In genomic region chr10:5964736-5965135, GRCh38 we compare ENCODE assay signal across 12 cellular contexts. TPM values are rescaled to one million over a fixed set of nuclear protein-coding genes. Genes with fewer than 3 reads are reported as not detected.
DNase-seq lines count a peak whose midpoint lies in the region; ATAC-seq and TF ChIP-seq lines count a peak whose summit lies in the region.
"Had no signal": no experiment of that assay in that cellular context is flagged by ENCODE, and none has a peak within 500 bp of the region (broad histone marks: within the 10 kb centered on the region; RNA-seq: fewer than 3 reads in every experiment).

No MANE protein-coding gene starts in this region.

- H3K9me3 ChIP-seq in IMR-90 (ENCODE audit: control insufficient read depth, insufficient read depth, low read length) = no peaks in the 10 kb centered on the region
- no peaks in the 10 kb centered on the region for H3K9me3 ChIP-seq in suprapubic skin

- no peaks in the 10 kb centered on the region for H3K9me3 Mint-ChIP-seq in activated T-helper 17 cell treated with anti-CD3 and anti-CD28 coated beads, Interleukin-2, amount 50 U/mL, for 72 hours
- no peaks in the 10 kb centered on the region for H3K9me3 Mint-ChIP-seq in GM23338
- no peaks in the 10 kb centered on the region for H3K9me3 Mint-ChIP-seq in progenitor cell of endocrine pancreas (ENCODE audit: low read depth)
- H3K9me3 Mint-ChIP-seq: CD8-positive, alpha-beta T cell had no signal

- H2AK5ac ChIP-seq in IMR-90 (ENCODE audit: low read depth, low read length) = no peak overlapping the region

- POLR2A ChIA-PET in IMR-90 (lab: Charles Lee; ENCODE audit: unreplicated experiment) = no interaction called here

- no peak overlapping the region for H3K9ac ChIP-seq in IMR-90 (ENCODE audit: low read depth, low read length)
- H3K9ac ChIP-seq: KMS-11 had no signal

- H3K27me3 ChIP-seq in IMR-90 (ENCODE audit: control insufficient read depth, insufficient read depth, low read length) (no peaks in the 10 kb centered on the region), suprapubic skin (no peaks in the 10 kb centered on the region), GM23338 (ENCODE audit: insufficient read depth) (no peaks in the 10 kb centered on the region)

- H3K27me3 Mint-ChIP-seq in activated T-helper 17 cell treated with anti-CD3 and anti-CD28 coated beads, Interleukin-2, amount 50 U/mL, for 72 hours = no peaks in the 10 kb centered on the region
- H3K27me3 Mint-ChIP-seq in GM23338 (ENCODE audit: insufficient read depth, low read depth, poor library complexity) (peaks cover 10% of the 10 kb centered on the region), progenitor cell of endocrine pancreas (peaks cover 20% of the 10 kb centered on the region)

- no peak overlapping the region for H4K91ac ChIP-seq in IMR-90 (ENCODE audit: insufficient read depth, low read depth, low read length)

- H3K36me3 ChIP-seq in IMR-90 (ENCODE audit: control insufficient read depth, insufficient read depth, low read length) = peaks cover 4% of the 10 kb centered on the region; the same call in 1 of the 2 replicates
- H3K36me3 ChIP-seq in suprapubic skin = peaks cover 48% of the 10 kb centered on the region
- H3K36me3 ChIP-seq in GM23338 (ENCODE audit: insufficient read depth) = no peaks in the 10 kb centered on the region

- H2AFZ ChIP-seq in IMR-90 (replicated peaks; ENCODE audit: low read length, poor library complexity) = peak overlapping the region; percentile 33
- H2AFZ ChIP-seq in GM23338 = no peak overlapping the region

- CTCF ChIA-PET in IMR-90 (lab: Yijun Ruan, JAX) = no interaction called here

- H3K56ac ChIP-seq in IMR-90 (ENCODE audit: extremely low read depth, insufficient read depth, low read length) = no peak overlapping the region

- H2BK120ac ChIP-seq in IMR-90 (ENCODE audit: low read depth, low read length) = no peak overlapping the region

- TF ChIP-seq EP300 in suprapubic skin (IDR thresholded peaks at IDR 0.05) = no peak

- no peak overlapping the region for H3K27ac ChIP-seq in IMR-90 (ENCODE audit: insufficient read depth, low read length)
- H3K27ac ChIP-seq in suprapubic skin = no peak overlapping the region
- H3K27ac ChIP-seq in GM23338 (ENCODE audit: low read depth) = no peak overlapping the region
- H3K27ac ChIP-seq: KMS-11 had no signal

- TF ChIP-seq RAD21 in IMR-90 (IDR thresholded peaks at IDR 0.05; ENCODE audit: low read length) = no peak

- H4K20me1 ChIP-seq in IMR-90 (ENCODE audit: insufficient read depth, low read length) = no peaks in the 10 kb centered on the region
- no peaks in the 10 kb centered on the region for H4K20me1 ChIP-seq in GM23338 (replicated peaks; ENCODE audit: insufficient read depth)

- H2BK5ac ChIP-seq in IMR-90 (ENCODE audit: low read depth, low read length, poor library complexity, severe bottlenecking) = no peak overlapping the region

- no peak overlapping the region for H4K8ac ChIP-seq in IMR-90 (ENCODE audit: low read depth in 2 of 2, low read length in 2 of 2)

- no peak for TF ChIP-seq CTCF in IMR-90 (conservative IDR thresholded peaks at IDR 0.05; ENCODE audit: low read depth, low read length)
- no peak for TF ChIP-seq CTCF in suprapubic skin (IDR thresholded peaks at IDR 0.05)
- no peak for TF ChIP-seq CTCF in GM23338 (conservative IDR thresholded peaks at IDR 0.05; ENCODE audit: low read depth in 2 of 2)
- TF ChIP-seq CTCF in progenitor cell of endocrine pancreas (IDR thresholded peaks at IDR 0.05; ENCODE audit: unreplicated experiment) = no peak

- H4K5ac ChIP-seq in IMR-90 (ENCODE audit: low read depth, low read length) = no peak overlapping the region

- H3F3A ChIP-seq in GM23338 (replicated peaks; ENCODE audit: low read depth) = no peaks in the 10 kb centered on the region

- intact Hi-C loops in IMR-90 (cut with micrococcal nuclease) = no loop called here

- H3K4me2 ChIP-seq in IMR-90 (ENCODE audit: low read depth, low read length) (no peak overlapping the region), GM23338 (no peak overlapping the region)
- H3K4me2 ChIP-seq: KMS-11 had no signal

- peak overlapping the region; percentile 65 for H3K27ac Mint-ChIP-seq in activated T-helper 17 cell treated with anti-CD3 and anti-CD28 coated beads, Interleukin-2, amount 50 U/mL, for 72 hours
- no peak overlapping the region for H3K27ac Mint-ChIP-seq in GM23338
- H3K27ac Mint-ChIP-seq in progenitor cell of endocrine pancreas = no peak overlapping the region
- H3K27ac Mint-ChIP-seq: CD8-positive, alpha-beta T cell had no signal

- H3K4ac ChIP-seq in IMR-90 (ENCODE audit: low read depth, low read length) = no peak overlapping the region

- H3K4me1 ChIP-seq in IMR-90 (ENCODE audit: control insufficient read depth, insufficient read depth, low read length) (peaks cover 8% of the 10 kb centered on the region), suprapubic skin (no peaks in the 10 kb centered on the region), GM23338 (ENCODE audit: insufficient read depth) (no peaks in the 10 kb centered on the region)

- peaks cover 1% of the 10 kb centered on the region for H3K4me1 Mint-ChIP-seq in activated T-helper 17 cell treated with anti-CD3 and anti-CD28 coated beads, Interleukin-2, amount 50 U/mL, for 72 hours
- H3K4me1 Mint-ChIP-seq in GM23338 = no peaks in the 10 kb centered on the region; the same call in 2 of the 3 replicates
- peaks cover 8% of the 10 kb centered on the region for H3K4me1 Mint-ChIP-seq in progenitor cell of endocrine pancreas (ENCODE audit: low read depth)

- peaks cover 80% of the 10 kb centered on the region for H3K36me3 Mint-ChIP-seq in activated T-helper 17 cell treated with anti-CD3 and anti-CD28 coated beads, Interleukin-2, amount 50 U/mL, for 72 hours (ENCODE audit: low read depth)
- H3K36me3 Mint-ChIP-seq in GM23338 (ENCODE audit: low read depth) (no peaks in the 10 kb centered on the region), progenitor cell of endocrine pancreas (ENCODE audit: insufficient read depth) (no peaks in the 10 kb centered on the region)

- ATAC-seq in IMR-90 (ENCODE audit: low read depth) = peak; percentile 22; the same call in 1 of the 2 replicates
- no peak for ATAC-seq in activated T-helper 17 cell treated with anti-CD3 and anti-CD28 coated beads, Interleukin-2, amount 50 U/mL, for 72 hours (replicated peaks)
- ATAC-seq in GM23338 = no peak
- ATAC-seq: CD8-positive, alpha-beta T cell had no signal

- no peak for DNase-seq in IMR-90
- peak; percentile 57 for DNase-seq in mesenteric fat pad (ENCODE audit: low spot score)
- DNase-seq in suprapubic skin (ENCODE audit: low spot score in 2 of 2) = peak; percentile 48 to 67
- DNase-seq in GM23338 (ENCODE audit: low spot score) = no peak
- no peak for DNase-seq in progenitor cell of endocrine pancreas (ENCODE audit: low spot score, unreplicated experiment)
- no peak for DNase-seq in NCI-H345 (lab: John Stamatoyannopoulos, UW)
- DNase-seq: CD8-positive, alpha-beta T cell; NCI-H187 treated with DMSO at 0.1 percent for 48 hours; NCI-H446 treated with DMSO at 0.1 percent for 48 hours; NCI-H82 had no signal

- dilution Hi-C loops in IMR-90 (cut with HindIII; ENCODE audit: low sequenced_read_pairs, unreplicated experiment) = no loop called here

- WGBS in IMR-90 (ENCODE audit: extremely low coverage in 2 of 2, insufficient read length in 1 of 2), 2 experiments = 96% methylated on average over 4 of the region's 13 CpGs; no CpG with 5 or more reads in 1 of the 2 experiments
- 90% methylated on average over 11 of the region's 13 CpGs for WGBS in suprapubic skin

- no peak overlapping the region for H3K14ac ChIP-seq in IMR-90 (replicated peaks; ENCODE audit: low read depth, low read length)

- H2AK9ac ChIP-seq in IMR-90 (replicated peaks; ENCODE audit: low read depth, low read length, poor library complexity) = peak overlapping the region; percentile 10

- H3K79me1 ChIP-seq in IMR-90 (ENCODE audit: low read depth in 1 of 2, low read length in 2 of 2) = peaks cover 3 to 47% of the 10 kb centered on the region in 2 experiments; a peak in 2 of 4 replicates

- no peak overlapping the region for H3K4me3 Mint-ChIP-seq in activated T-helper 17 cell treated with anti-CD3 and anti-CD28 coated beads, Interleukin-2, amount 50 U/mL, for 72 hours
- no peak overlapping the region for H3K4me3 Mint-ChIP-seq in GM23338
- H3K4me3 Mint-ChIP-seq in progenitor cell of endocrine pancreas (ENCODE audit: low read depth) = no peak overlapping the region
- H3K4me3 Mint-ChIP-seq: CD8-positive, alpha-beta T cell had no signal

- in situ Hi-C loops in IMR-90 (cut with MboI; ENCODE audit: low sequenced_read_pairs) = no loop called here

- H3K4me3 ChIP-seq in IMR-90 (ENCODE audit: insufficient read depth, low read depth, low read length) (no peak overlapping the region), suprapubic skin (no peak overlapping the region), GM23338 (no peak overlapping the region)

- no peaks in the 10 kb centered on the region for H3K79me2 ChIP-seq in GM23338 (replicated peaks; ENCODE audit: insufficient read depth)

- BruUV-seq in IMR-90 (replicated peaks; lab: Mats Ljungman, UMichigan) = no TSS peak

- no peak overlapping the region for H2BK20ac ChIP-seq in IMR-90 (ENCODE audit: low read depth, low read length)

- H3K18ac ChIP-seq in IMR-90 (ENCODE audit: low read depth, low read length) = no peak overlapping the region

- TF ChIP-seq POLR2A in IMR-90 (IDR thresholded peaks at IDR 0.05; ENCODE audit: low read depth, low read length) (no peak), suprapubic skin (IDR thresholded peaks at IDR 0.05) (no peak)

- H3K9me1 ChIP-seq in IMR-90 (ENCODE audit: insufficient read depth, low read length) = peaks cover 27% of the 10 kb centered on the region

- no peak overlapping the region for H3K23ac ChIP-seq in IMR-90 (ENCODE audit: low read depth, low read length)

- no peaks in the 10 kb centered on the region for H3K9me2 ChIP-seq in GM23338 (ENCODE audit: insufficient read depth)

- H2BK15ac ChIP-seq in IMR-90 (ENCODE audit: low read depth, low read length) = no peak overlapping the region

TF ChIP-seq in IMR-90, 13 proteins besides CTCF, POLR2A, EP300 and RAD21 (continues in another document):
- TF ChIP-seq CHD1 (IDR thresholded peaks at IDR 0.05; ENCODE audit: low read depth, low read length) = no peak
- no peak for TF ChIP-seq RFX5 (IDR thresholded peaks at IDR 0.05; ENCODE audit: low read depth, low read length)
- TF ChIP-seq SMC3 (IDR thresholded peaks at IDR 0.05; ENCODE audit: low read depth, low read length) = no peak

TF ChIP-seq in GM23338, 12 proteins besides CTCF, POLR2A, EP300 and RAD21 (continues in another document):
- TF ChIP-seq JUNB (IDR thresholded peaks at IDR 0.05; ENCODE audit: unreplicated experiment) (no peak), POLR2AphosphoS5 (IDR thresholded peaks at IDR 0.05; ENCODE audit: low read depth) (no peak)

RNA-seq across cellular contexts. Expression of gene IL15RA, which starts 12.6 kb away (rescaled TPM):
- total RNA-seq in IMR-90 (2012; rRNA removed) (1.4 and 2.0 TPM in 2 replicates), mesenteric fat pad (24.6 TPM), suprapubic skin (10 to 100 TPM; 14.1 to 26.5 (median 16.4) TPM), progenitor cell of endocrine pancreas (0.48 and 1.5 TPM in 2 replicates)
- polyA plus RNA-seq in IMR-90 (2012; rRNA removed) (6.4 and 7.6 TPM in 2 replicates), GM23338 (2016; fragmentation: Nextera tagmentation; extraction: Ambion mirVana) (1.9 and 2.2 TPM in 2 replicates)
- polyA plus RNA-seq in IMR-90 (2012; cell fraction: cytosol; rRNA removed) = 5.2 and 9.3 TPM in 2 replicates
- polyA plus RNA-seq in IMR-90 (2012; cell fraction: nucleus; rRNA removed; ENCODE audit: low replicate concordance) = 3.9 and 4.3 TPM in 2 replicates
- total RNA-seq in activated T-helper 17 cell treated with anti-CD3 and anti-CD28 coated beads, Interleukin-2, amount 50 U/mL, for 72 hours = 10 to 100 TPM; 25.5 to 28.2 TPM
- 1.1 and 1.6 TPM in 2 replicates for total RNA-seq in GM23338 (2014; rRNA removed; shearing (Covaris generic))

Comparison
In these comparisons a context has a peak if more than half of its experiments do, and no peak if none do; other contexts are left out.
1. DNase-seq: peak in mesenteric fat pad (single experiment) and suprapubic skin (2 of 2); none in IMR-90 (single experiment), GM23338 (single experiment), progenitor cell of endocrine pancreas (single experiment) and NCI-H345 (single experiment).